8 cellular contexts compared by ENCODE assay signal in genomic region chr16:75244844-75245758, GRCh38. TPM values are rescaled to one million over a fixed set of nuclear protein-coding genes. Genes with fewer than 3 reads are reported as not detected.
DNase-seq lines count a peak whose midpoint lies in the region; ATAC-seq and TF ChIP-seq lines count a peak whose summit lies in the region.

No MANE protein-coding gene starts in this region.

- intact Hi-C loops in left lung (cut with DNase I), result no loop called here

- ATAC-seq in GM18511 (IDR thresholded peaks at IDR 0.05; ENCODE audit: unreplicated experiment), result peak; percentile 49
- peak; percentile 77 for ATAC-seq in left lung
- no peak for ATAC-seq in GM19452 (IDR thresholded peaks at IDR 0.05; ENCODE audit: unreplicated experiment)

- in situ Hi-C loops in GM13976 (cut with MboI; ENCODE audit: low sequenced_read_pairs, unreplicated experiment), result no loop called here

- peaks cover 45 to 70% of the 10 kb centered on the region in 2 donors for H3K4me1 ChIP-seq in left lung

- H3K27me3 ChIP-seq in left lung, result peaks cover 0 to 30% of the 10 kb centered on the region in 2 donors

- no peaks in the 10 kb centered on the region for H3K9me3 ChIP-seq in left lung

- TF ChIP-seq CTCF in coronary artery (IDR thresholded peaks at IDR 0.05) (no peak), left lung (IDR thresholded peaks at IDR 0.05) (no peak), GM13976 (IDR thresholded peaks at IDR 0.05; ENCODE audit: borderline replicate concordance, control extremely low read depth, extremely low read depth, insufficient read depth, missing control alignments) (no peak)

- H3K27ac ChIP-seq in coronary artery (peak overlapping the region; percentile 94 to 98), left lung (peak overlapping the region; percentile 83 to 91), temporal lobe (ENCODE audit: low read depth, low read length) (peak overlapping the region; percentile 99)

- peak; percentile 99 for DNase-seq in M059J (ENCODE audit: low read depth)
- DNase-seq in coronary artery (ENCODE audit: low spot score), result peak; percentile 98
- DNase-seq in left lung, result peak; percentile 82 to 90
- DNase-seq in GM13976 (ENCODE audit: low spot score), result no peak
- DNase-seq in activated naive CD4-positive, alpha-beta T cell treated with Interleukin-2 at 50 U/mL for 16 hours, result no peak

- peaks cover 0 to 22% of the 10 kb centered on the region in 2 donors for H3K36me3 ChIP-seq in left lung

- peak overlapping the region; percentile 54 for H3K4me3 ChIP-seq in coronary artery
- no peak overlapping the region for H3K4me3 ChIP-seq in left lung

RNA-seq across cellular contexts. Expression of gene BCAR1, which starts 6.3 kb away (rescaled TPM):
- total RNA-seq in M059J (2014; rRNA removed; shearing (Covaris generic)), result 47.3 and 80.5 TPM in 2 replicates
- total RNA-seq in left lung, result 10 to 100 TPM; 67.6 to 73.6 TPM
- 17.2 TPM for total RNA-seq in temporal lobe

RNA-seq across cellular contexts. Expression of gene CTRB1, which starts 26.3 kb away (rescaled TPM):
- not detected in 2 replicates for total RNA-seq in M059J (2014; rRNA removed; shearing (Covaris generic))
- total RNA-seq in left lung (not detected), temporal lobe (not detected)

RNA-seq across cellular contexts. Expression of gene CTRB2, which starts 38.1 kb away (rescaled TPM):
- not detected in 2 replicates for total RNA-seq in M059J (2014; rRNA removed; shearing (Covaris generic))
- total RNA-seq in left lung, result not detected
- not detected for total RNA-seq in temporal lobe

Comparison
In these comparisons a context has a peak if more than half of its experiments do, and no peak if none do; other contexts are left out.
1. DNase-seq: peak in M059J (single experiment), coronary artery (single experiment) and left lung (2 of 2); none in GM13976 (single experiment) and activated naive CD4-positive, alpha-beta T cell treated with Interleukin-2 at 50 U/mL for 16 hours (single experiment).
2. Peak in every context shown above with its lines, with median percentiles within 50 percentile points of each other: H3K27ac ChIP-seq.